19 cellular contexts compared by ENCODE assay signal in the genomic region with DNA sequence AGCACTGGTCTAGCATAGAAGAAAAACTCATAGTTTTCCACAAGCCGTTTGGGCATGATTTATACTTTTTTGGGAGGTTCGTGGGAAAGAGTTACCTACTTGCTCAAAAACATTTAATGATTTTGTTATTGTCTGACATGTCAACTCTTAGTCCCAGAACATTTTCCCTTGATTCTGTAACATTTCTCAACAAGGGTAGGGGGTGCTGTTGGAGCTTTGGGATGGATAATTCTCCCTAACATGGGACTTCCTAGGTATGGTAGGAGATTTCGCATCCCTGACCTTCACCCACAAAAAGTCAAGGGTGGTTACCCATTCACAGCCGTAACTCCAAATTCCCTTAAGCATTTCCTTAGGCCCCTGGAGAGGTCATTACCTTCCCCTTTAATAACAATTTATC.
A peak's percentile ranks its signal among the peaks of the same experiment; 100 is the strongest.
DNase-seq lines count a peak whose midpoint lies in the region; ATAC-seq and TF ChIP-seq lines count a peak whose summit lies in the region.
"Had no signal": no experiment of that assay in that cellular context is flagged by ENCODE, and none has a peak within 500 bp of the region (broad histone marks: within the 10 kb centered on the region; RNA-seq: fewer than 3 reads in every experiment).

No MANE protein-coding gene starts in this region.

- H3K9ac ChIP-seq in HCT116 (ENCODE audit: low read length) = no peak overlapping the region
- H3K9ac ChIP-seq in endodermal cell (ENCODE audit: extremely low read depth, low read length, poor library complexity, severe bottlenecking) = no peak overlapping the region
- no peak overlapping the region for H3K9ac ChIP-seq in mesendoderm (ENCODE audit: low read length)
- H3K9ac ChIP-seq: BLaER1 treated with 17β-estradiol and CSF1 and Interleukin-3, amounts not matched to agents 10 nM and 100 nM; GM23248 had no signal

- peak; percentile 5; the same call in 1 of the 2 replicates for TF ChIP-seq RAD21 in HCT116 (IDR thresholded peaks at IDR 0.05; ENCODE audit: low read depth)

- no peak overlapping the region for H3K4me2 ChIP-seq in GM23338
- H3K4me2 ChIP-seq in HCT116 (ENCODE audit: low read length) = no peak overlapping the region
- no peak overlapping the region for H3K4me2 ChIP-seq in mesendoderm (ENCODE audit: low read length)
- H3K4me2 ChIP-seq: A549; BLaER1 treated with 17β-estradiol and CSF1 and Interleukin-3, amounts not matched to agents 10 nM and 100 nM had no signal

- RAD21 ChIA-PET in HCT116 (lab: Charles Lee; ENCODE audit: low non-redundant PET in 1 of 2, low total read pairs in 2 of 2, uncharacterized antibody in 2 of 2, unreplicated experiment in 2 of 2) = no interaction called here

- H2AFZ ChIP-seq in GM23338 (no peak overlapping the region), HCT116 (ENCODE audit: low read depth, low read length, poor library complexity, severe bottlenecking) (no peak overlapping the region)
- H2AFZ ChIP-seq: GM23248 had no signal

- H3K27me3 Mint-ChIP-seq in GM23338 (ENCODE audit: insufficient read depth, low read depth, poor library complexity) (no peaks in the 10 kb centered on the region), endodermal cell (ENCODE audit: insufficient read depth) (peaks cover 26% of the 10 kb centered on the region), Caco-2 (ENCODE audit: insufficient read depth, unreplicated experiment) (peaks cover 8% of the 10 kb centered on the region)

- no peaks in the 10 kb centered on the region for H3K27me3 ChIP-seq in GM23338 (ENCODE audit: insufficient read depth)
- H3K27me3 ChIP-seq in HCT116 (ENCODE audit: insufficient read depth, low read length) = peaks cover 29% of the 10 kb centered on the region
- H3K27me3 ChIP-seq in endodermal cell (ENCODE audit: control insufficient read depth, insufficient read depth, low read length, poor library complexity, severe bottlenecking) = peaks cover 23% of the 10 kb centered on the region
- no peaks in the 10 kb centered on the region for H3K27me3 ChIP-seq in mesendoderm (ENCODE audit: insufficient read depth, low read length, poor library complexity)
- no peaks in the 10 kb centered on the region for H3K27me3 ChIP-seq in Caco-2 (replicated peaks; ENCODE audit: control insufficient read depth, insufficient read depth, low read length)
- H3K27me3 ChIP-seq: BE2C; BLaER1 treated with 17β-estradiol and CSF1 and Interleukin-3, amounts not matched to agents 10 nM and 100 nM had no signal

- POLR2A ChIA-PET in HCT116 (lab: Charles Lee) (no interaction called here), Caco-2 (lab: Charles Lee) (no interaction called here)

- no peak overlapping the region for H2AK5ac ChIP-seq in mesendoderm (ENCODE audit: low read length)

- H3K4me3 ChIP-seq in GM23338 (no peak overlapping the region), HCT116 (replicated peaks in 1 of 2; ENCODE audit: low read depth in 1 of 2, low read length in 2 of 2) (no peak overlapping the region), endodermal cell (ENCODE audit: low read length) (no peak overlapping the region), mesendoderm (ENCODE audit: low read length) (no peak overlapping the region), Caco-2 (ENCODE audit: low read depth, low read length) (no peak overlapping the region)
- H3K4me3 ChIP-seq: A549; BLaER1 treated with 17β-estradiol and CSF1 and Interleukin-3, amounts not matched to agents 10 nM and 100 nM; GM23248 had no signal

- H3K27ac Mint-ChIP-seq in GM23338 = no peak overlapping the region
- no peak overlapping the region for H3K27ac Mint-ChIP-seq in endodermal cell
- H3K27ac Mint-ChIP-seq in Caco-2 (ENCODE audit: unreplicated experiment) = no peak overlapping the region
- H3K27ac Mint-ChIP-seq: CD4-positive, alpha-beta memory T cell; HFFc6 had no signal

- H4K8ac ChIP-seq in mesendoderm (ENCODE audit: low read depth, low read length) = no peak overlapping the region

- H3K27ac ChIP-seq in GM23338 (ENCODE audit: low read depth) = no peak overlapping the region
- H3K27ac ChIP-seq in HCT116 (ENCODE audit: low read depth, low read length) = no peak overlapping the region
- no peak overlapping the region for H3K27ac ChIP-seq in endodermal cell (ENCODE audit: low read depth, low read length)
- no peak overlapping the region for H3K27ac ChIP-seq in mesendoderm (ENCODE audit: low read depth, low read length)
- H3K27ac ChIP-seq: A549; BLaER1 treated with 17β-estradiol and CSF1 and Interleukin-3, amounts not matched to agents 10 nM and 100 nM; GM23248 had no signal

- intact Hi-C loops in HCT116 (cut with micrococcal nuclease) = no loop called here
- intact Hi-C loops in Caco-2 (cut with micrococcal nuclease; ENCODE audit: unreplicated experiment) = no loop called here

- no peaks in the 10 kb centered on the region for H4K20me1 ChIP-seq in GM23338 (replicated peaks; ENCODE audit: insufficient read depth)
- no peaks in the 10 kb centered on the region for H4K20me1 ChIP-seq in HCT116 (ENCODE audit: insufficient read depth)
- H4K20me1 ChIP-seq: BLaER1 treated with 17β-estradiol and CSF1 and Interleukin-3, amounts not matched to agents 10 nM and 100 nM had no signal

- no peaks in the 10 kb centered on the region for H3K9me3 ChIP-seq in HCT116 (ENCODE audit: control insufficient read depth in 1 of 2, insufficient read depth in 1 of 2, low read depth in 1 of 2, low read length in 2 of 2)
- no peaks in the 10 kb centered on the region for H3K9me3 ChIP-seq in endodermal cell (ENCODE audit: control insufficient read depth, low read length)
- H3K9me3 ChIP-seq in Caco-2 = no peaks in the 10 kb centered on the region
- H3K9me3 ChIP-seq: A549; BE2C; BLaER1 treated with 17β-estradiol and CSF1 and Interleukin-3, amounts not matched to agents 10 nM and 100 nM had no signal

- H3K36me3 Mint-ChIP-seq in GM23338 (ENCODE audit: low read depth) = no peaks in the 10 kb centered on the region
- no peaks in the 10 kb centered on the region for H3K36me3 Mint-ChIP-seq in endodermal cell (ENCODE audit: low read depth)
- H3K36me3 Mint-ChIP-seq in Caco-2 (ENCODE audit: insufficient read depth, unreplicated experiment) = no peaks in the 10 kb centered on the region
- H3K36me3 Mint-ChIP-seq: CD4-positive, alpha-beta memory T cell had no signal

- no peak for TF ChIP-seq POLR2A in HCT116 (IDR thresholded peaks at IDR 0.05; ENCODE audit: borderline replicate concordance, extremely low read depth, insufficient read depth, insufficient read length)

- peaks cover 4% of the 10 kb centered on the region; the same call in 1 of the 2 replicates for H3K9me2 ChIP-seq in GM23338 (ENCODE audit: insufficient read depth)
- no peaks in the 10 kb centered on the region; the same call in 1 of the 2 replicates for H3K9me2 ChIP-seq in HCT116 (ENCODE audit: insufficient read depth)

- no peak overlapping the region for H2BK120ac ChIP-seq in mesendoderm (ENCODE audit: low read depth, low read length)

- H2BK5ac ChIP-seq in mesendoderm (ENCODE audit: low read length) = no peak overlapping the region

- no peak overlapping the region for H3K23ac ChIP-seq in mesendoderm (ENCODE audit: low read length)

- H3K4ac ChIP-seq in mesendoderm (ENCODE audit: low read depth, low read length) = no peak overlapping the region

- H3K56ac ChIP-seq in mesendoderm (ENCODE audit: low read length) = no peak overlapping the region

- H3K4me1 ChIP-seq in GM23338 (ENCODE audit: insufficient read depth) (peaks cover 3% of the 10 kb centered on the region; the same call in 1 of the 2 replicates), HCT116 (ENCODE audit: control insufficient read depth in 1 of 2, insufficient read depth in 2 of 2, low read length in 2 of 2) (no peaks in the 10 kb centered on the region), endodermal cell (ENCODE audit: control insufficient read depth, insufficient read depth, low read length) (peaks cover 8% of the 10 kb centered on the region), mesendoderm (ENCODE audit: control insufficient read depth, low read depth, low read length) (no peaks in the 10 kb centered on the region), Caco-2 (no peaks in the 10 kb centered on the region)
- H3K4me1 ChIP-seq: A549; BE2C; BLaER1 treated with 17β-estradiol and CSF1 and Interleukin-3, amounts not matched to agents 10 nM and 100 nM had no signal

- H3K4me1 Mint-ChIP-seq in GM23338 = peaks cover 9% of the 10 kb centered on the region
- peaks cover 17% of the 10 kb centered on the region for H3K4me1 Mint-ChIP-seq in endodermal cell
- H3K4me1 Mint-ChIP-seq in Caco-2 (ENCODE audit: low read depth, unreplicated experiment) = no peaks in the 10 kb centered on the region
- H3K4me1 Mint-ChIP-seq: CD4-positive, alpha-beta memory T cell had no signal

- DNase-seq in GM23338 (ENCODE audit: low spot score) (peak; percentile 37), HCT116 (ENCODE audit: low read depth, low spot score) (no peak), endodermal cell (no peak), mesendoderm (peak; percentile 18), Caco-2 (no peak)
- DNase-seq: 8988T; ACHN; AML-193; BE2C; CD4-positive, alpha-beta memory T cell; COR-L47; DMS153; DND-41; GM23248; HFFc6 had no signal

- H3K9me3 Mint-ChIP-seq in GM23338 = no peaks in the 10 kb centered on the region
- no peaks in the 10 kb centered on the region for H3K9me3 Mint-ChIP-seq in endodermal cell
- no peaks in the 10 kb centered on the region for H3K9me3 Mint-ChIP-seq in Caco-2 (ENCODE audit: unreplicated experiment)

- H3K79me1 ChIP-seq in mesendoderm (ENCODE audit: low read length) = no peaks in the 10 kb centered on the region

- H3F3A ChIP-seq in GM23338 (replicated peaks; ENCODE audit: low read depth) = no peaks in the 10 kb centered on the region

- 83 to 93% methylated on average over 1 to 4 of the region's 4 CpGs for WGBS in endodermal cell (ENCODE audit: insufficient coverage in 1 of 2, insufficient read length in 1 of 2), 2 experiments
- WGBS in mesendoderm (ENCODE audit: extremely low coverage, insufficient coverage, low lambda C conversion rate) = no CpG with 5 or more reads among the region's 4 CpGs

- BruUV-seq in HCT116 (replicated peaks; lab: Mats Ljungman, UMichigan) (no TSS peak), Caco-2 (replicated peaks; lab: Mats Ljungman, UMichigan) (no TSS peak)

- H3K36me3 ChIP-seq in GM23338 (ENCODE audit: insufficient read depth) = no peaks in the 10 kb centered on the region
- H3K36me3 ChIP-seq in HCT116 (ENCODE audit: control insufficient read depth in 1 of 2, insufficient read depth in 2 of 2, low read length in 2 of 2) = no peaks in the 10 kb centered on the region
- no peaks in the 10 kb centered on the region for H3K36me3 ChIP-seq in endodermal cell (ENCODE audit: control insufficient read depth, insufficient read depth, low read length)
- H3K36me3 ChIP-seq in mesendoderm (ENCODE audit: control insufficient read depth, insufficient read depth, low read length) = no peaks in the 10 kb centered on the region
- no peaks in the 10 kb centered on the region for H3K36me3 ChIP-seq in Caco-2 (ENCODE audit: control insufficient read depth, insufficient read depth, low read length)
- H3K36me3 ChIP-seq: BE2C; BLaER1 treated with 17β-estradiol and CSF1 and Interleukin-3, amounts not matched to agents 10 nM and 100 nM had no signal

- no peak overlapping the region for H3K18ac ChIP-seq in mesendoderm (ENCODE audit: low read length)

- H4K5ac ChIP-seq in mesendoderm (ENCODE audit: low read length) = no peak overlapping the region

- H3K79me2 ChIP-seq in GM23338 (replicated peaks; ENCODE audit: insufficient read depth) (no peaks in the 10 kb centered on the region), HCT116 (ENCODE audit: insufficient read depth, low read length) (no peaks in the 10 kb centered on the region), mesendoderm (ENCODE audit: control insufficient read depth, insufficient read depth, low read length) (no peaks in the 10 kb centered on the region)

- H3K4me3 Mint-ChIP-seq in GM23338 (no peak overlapping the region), endodermal cell (no peak overlapping the region), Caco-2 (ENCODE audit: unreplicated experiment) (no peak overlapping the region)
- H3K4me3 Mint-ChIP-seq: CD4-positive, alpha-beta memory T cell; HFFc6 had no signal

- no peak for ATAC-seq in GM23338
- ATAC-seq in HCT116 = no peak; the same call in 1 of the 2 replicates
- ATAC-seq in GM19035 (IDR thresholded peaks at IDR 0.05; ENCODE audit: unreplicated experiment) = no peak
- no peak for ATAC-seq in HG02678 (IDR thresholded peaks at IDR 0.05; ENCODE audit: unreplicated experiment)
- ATAC-seq: A549 had no signal

- H2BK15ac ChIP-seq in mesendoderm (replicated peaks; ENCODE audit: low read depth) = no peak overlapping the region

- peak; percentile 41 to 53; a peak in 3 of 4 replicates for TF ChIP-seq CTCF in GM23338 (conservative IDR thresholded peaks at IDR 0.05; ENCODE audit: low read depth in 2 of 2)
- 0 out of 6 replicates have a peak, but pooled peaks of 1 of the 3 experiments have one; percentile 15 for TF ChIP-seq CTCF in HCT116 (IDR thresholded peaks at IDR 0.05 in 2 of 3, conservative IDR thresholded peaks at IDR 0.05 in 1 of 3; ENCODE audit: borderline replicate concordance in 1 of 3, insufficient read depth in 1 of 3, low read depth in 2 of 3, low read length in 2 of 3)
- peak; percentile 68 for TF ChIP-seq CTCF in endodermal cell (conservative IDR thresholded peaks at IDR 0.05)
- TF ChIP-seq CTCF in Caco-2 (IDR thresholded peaks at IDR 0.05; ENCODE audit: insufficient read depth in 1 of 2, low read depth in 1 of 2, low read length in 1 of 2, severe bottlenecking in 1 of 2, unreplicated experiment in 1 of 2) = no peak

- CTCF ChIA-PET in HCT116 (lab: Charles Lee) = no interaction called here
- CTCF ChIA-PET in Caco-2 (lab: Charles Lee) = no interaction called here

Comparison
In these comparisons a context has a peak if more than half of its experiments do, and no peak if none do; other contexts are left out.
1. DNase-seq: peak in GM23338 (single experiment) and mesendoderm (single experiment); none in HCT116 (single experiment), endodermal cell (single experiment) and Caco-2 (0 of 2).
2. CTCF ChIP-seq: peak in GM23338 (2 of 2) and endodermal cell (single experiment); none in Caco-2 (0 of 2).